16 cellular contexts compared by ENCODE assay signal in the genomic region with DNA sequence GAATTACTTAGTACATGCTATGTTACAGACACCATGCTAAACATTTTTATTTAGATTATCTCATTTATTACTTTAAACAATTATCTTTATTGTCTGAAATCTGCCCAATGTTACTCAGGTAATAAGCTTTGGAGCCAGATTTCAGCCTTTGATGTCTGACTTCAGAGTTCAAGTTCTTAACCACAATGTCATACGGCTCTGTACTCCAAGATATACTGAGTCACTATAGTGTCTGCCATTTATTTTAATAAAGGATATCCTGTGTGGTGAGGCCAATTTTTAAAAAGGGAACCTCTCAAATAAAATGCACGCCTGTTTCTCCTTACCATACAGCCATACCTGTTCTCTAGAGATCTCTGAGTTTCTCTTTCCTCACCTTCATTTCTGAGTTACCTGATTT.
"Had no signal": no experiment of that assay in that cellular context is flagged by ENCODE, and none has a peak within 500 bp of the region (broad histone marks: within the 10 kb centered on the region; RNA-seq: fewer than 3 reads in every experiment).

No MANE protein-coding gene starts in this region.

- DNase-seq: activated CD4-positive, CD25-positive, alpha-beta regulatory T cell; activated effector memory CD4-positive, alpha-beta T cell treated with anti-CD3 and anti-CD28 coated beads, Interleukin-2, amount 50 U/mL, for 16 hours; activated T-cell treated with anti-CD3 and anti-CD28 coated beads, Interleukin-2, amount 50 U/mL, for 1 hour; effector CD4-positive, alpha-beta T cell; heart left ventricle; mucosa of descending colon; naive thymus-derived CD8-positive, alpha-beta T cell; posterior cingulate gyrus; right cardiac atrium; T-helper 1 cell had no signal

- H3K36me3 ChIP-seq: cardiac muscle cell, heart left ventricle, neutrophil, tibial nerve had no signal

- H3K27me3 ChIP-seq: cardiac muscle cell, heart left ventricle, neutrophil, tibial nerve had no signal

- H3K27ac ChIP-seq: cardiac muscle cell, coronary artery, heart left ventricle, neutrophil, tibial nerve had no signal

- H3K4me3 ChIP-seq: cardiac muscle cell, heart left ventricle, mucosa of descending colon, tibial nerve had no signal

- ATAC-seq: left lobe of liver; mucosa of descending colon; naive thymus-derived CD8-positive, alpha-beta T cell; right cardiac atrium; stimulated activated effector memory CD8-positive, alpha-beta T cell treated with anti-CD3 and anti-CD28 coated beads, Interleukin-12 subunit alpha, Interleukin-12 subunit beta, amount 100 ng/mL, for 72 hours had no signal

- H3K9me3 ChIP-seq: heart left ventricle, mucosa of descending colon, neutrophil, tibial nerve had no signal
